Comparison of ENCODE assay signal across 8 cellular contexts in genomic region chr17:18039535-18040286, GRCh38. TPM values are rescaled to one million over a fixed set of nuclear protein-coding genes. Genes with fewer than 3 reads are reported as not detected.
DNase-seq lines count a peak whose midpoint lies in the region; ATAC-seq, FAIRE-seq and TF ChIP-seq lines count a peak whose summit lies in the region.

No MANE protein-coding gene starts in this region.

- peak; percentile 36 to 46 for DNase-seq in A549 (ENCODE audit: low read depth in 1 of 2, low spot score in 1 of 2)
- peak; percentile 30 for DNase-seq in RKO (ENCODE audit: low spot score)
- DNase-seq in dorsolateral prefrontal cortex, result peak in 2 of 10 donors; percentile 31 to 52
- DNase-seq in tibial artery, result peak in 1 of 2 donors; percentile 50
- no peak for DNase-seq in occipital lobe (lab: John Stamatoyannopoulos, UW)

- peak overlapping the region; percentile 89 for H3K4me2 ChIP-seq in A549

- POLR2A ChIA-PET in A549 (lab: Yijun Ruan, JAX), result interaction anchor here (1.1 kb wide), 1 partner anchor 204 kb away, joined by 4 read pairs; no protein-coding TSS in a partner anchor

- TF ChIP-seq EP300 in A549 (IDR thresholded peaks at IDR 0.05), result no peak

- peaks cover 31% of the 10 kb centered on the region for H3K4me1 ChIP-seq in A549
- H3K4me1 ChIP-seq in mesodermal cell (ENCODE audit: control insufficient read depth, insufficient read depth, low read length, poor library complexity, severe bottlenecking), result peaks cover 10% of the 10 kb centered on the region
- peaks cover 0 to 41% (median 31%) of the 10 kb centered on the region in 4 donors for H3K4me1 ChIP-seq in tibial artery

- FAIRE-seq in A549 (lab: Jason Lieb, UNC), result no peak

- TF ChIP-seq POLR2A in A549 (IDR thresholded peaks at IDR 0.05; ENCODE audit: low read length), result peak; percentile 14

- TF ChIP-seq CTCF in A549 (IDR thresholded peaks at IDR 0.05) (no peak), GM12875 (IDR thresholded peaks at IDR 0.05; ENCODE audit: borderline replicate concordance, insufficient read depth, low read depth, low read length) (no peak), dorsolateral prefrontal cortex (IDR thresholded peaks at IDR 0.05 in 54 of 56, conservative IDR thresholded peaks at IDR 0.05 in 2 of 56; ENCODE audit: low read depth in 1 of 56, partially characterized antibody in 56 of 56) (no peak), tibial artery (IDR thresholded peaks at IDR 0.05) (no peak)

- intact Hi-C loops in dorsolateral prefrontal cortex (cut with DNase I), result loop anchor here (1.0 to 10.0 kb wide), 5 partner anchors 48 to 685 kb away; partner anchors contain the start of genes DRC3 (in 1 of the 2), DRG2 (in 1 of the 2), RAI1 (in 1 of the 2) and TOM1L2 (in 1 of the 2)
- intact Hi-C loops in tibial artery (cut with DNase I; ENCODE audit: low total_unique reads), result loop anchor here (5.0 kb wide), 1 partner anchor 357 kb away; the partner anchor contains the start of gene RAI1

- no peak for TF ChIP-seq RAD21 in A549 (conservative IDR thresholded peaks at IDR 0.05 in 1 of 2, IDR thresholded peaks at IDR 0.05 in 1 of 2)

- ATAC-seq in A549, result peak; percentile 67 to 68
- peak; percentile 26 for ATAC-seq in HG02852 (IDR thresholded peaks at IDR 0.05; ENCODE audit: unreplicated experiment)

- no peaks in the 10 kb centered on the region for H3K9me3 ChIP-seq in A549
- H3K9me3 ChIP-seq in mesodermal cell (ENCODE audit: control insufficient read depth, low read length), result no peaks in the 10 kb centered on the region
- no peaks in the 10 kb centered on the region for H3K9me3 ChIP-seq in tibial artery

- WGBS in A549 (ENCODE audit: missing lambda C conversion rate), result 3% methylated on average over 35 of the region's 81 CpGs
- 1% methylated on average over 41 to 52 of the region's 81 CpGs for WGBS in mesodermal cell (ENCODE audit: insufficient coverage in 2 of 2), 2 experiments

- peak overlapping the region; percentile 80 to 92 for H3K27ac ChIP-seq in A549
- H3K27ac ChIP-seq in dorsolateral prefrontal cortex, result peak overlapping the region in 55 of 59 donors; percentile 49 to 93 (median 84)
- H3K27ac ChIP-seq in mesodermal cell (ENCODE audit: low read depth, low read length, severe bottlenecking), result no peak overlapping the region
- H3K27ac ChIP-seq in tibial artery, result peak overlapping the region; percentile 73 to 92

- H3K4me3 ChIP-seq in A549, result peak overlapping the region; percentile 68
- peak overlapping the region; percentile 93 for H3K4me3 ChIP-seq in GM12875 (ENCODE audit: low read depth, low read length)
- H3K4me3 ChIP-seq in dorsolateral prefrontal cortex, result peak overlapping the region; percentile 67 to 100 (median 94)
- peak overlapping the region; percentile 79 for H3K4me3 ChIP-seq in mesodermal cell (ENCODE audit: extremely low read depth, insufficient read depth, low read length, poor library complexity, severe bottlenecking)
- H3K4me3 ChIP-seq in tibial artery, result peak overlapping the region; percentile 85 to 97

- H3K27me3 ChIP-seq in dorsolateral prefrontal cortex (no peaks in the 10 kb centered on the region), tibial artery (no peaks in the 10 kb centered on the region)

- CTCF ChIA-PET in A549 (lab: Yijun Ruan, JAX), result interaction anchor here (1.2 kb wide), 1 partner anchor 9 kb away, joined by 3 read pairs; no protein-coding TSS in a partner anchor

- no peaks in the 10 kb centered on the region for H3K36me3 ChIP-seq in mesodermal cell (ENCODE audit: control insufficient read depth, insufficient read depth, low read length)
- no peaks in the 10 kb centered on the region for H3K36me3 ChIP-seq in tibial artery

TF ChIP-seq in A549, 52 proteins besides CTCF, POLR2A, EP300 and RAD21:
- no peak for TF ChIP-seq E2F6 (IDR thresholded peaks at IDR 0.05; ENCODE audit: borderline replicate concordance, low read depth)
- TF ChIP-seq RCOR1 (IDR thresholded peaks at IDR 0.05; ENCODE audit: low read depth, low read length), result no peak
- TF ChIP-seq PHF8 (IDR thresholded peaks at IDR 0.05; ENCODE audit: borderline replicate concordance, low read depth), result peak; percentile 67; the same call in 1 of the 2 replicates
- no peak for TF ChIP-seq BCL3 (IDR thresholded peaks at IDR 0.05)
TF ChIP-seq in A549: peak in this region for 1.

RNA-seq across cellular contexts. Expression of gene GID4, which starts 0.5 kb away (rescaled TPM):
- polyA plus RNA-seq in A549 (2011; rRNA removed) (11.2 and 11.9 TPM in 2 replicates), A549 (2017; fragmentation: RNase III; extraction: RNeasy Plus Mini Kit Qiagen cat#74134 plus additional on column Dnase treatment) (11.4 to 11.6 TPM (median 11.5 TPM) in 3 replicates)
- 5.4 and 6.3 TPM in 2 replicates for polyA plus RNA-seq in A549 (2012; cell fraction: cytosol; rRNA removed)
- 3.2 and 4.1 TPM in 2 replicates for polyA plus RNA-seq in A549 (2012; cell fraction: nucleus; rRNA removed)
- 17.4 and 20.3 TPM in 2 replicates for polyA minus RNA-seq in A549 (2011; rRNA and poly(A)+ RNA removed)
- total RNA-seq in dorsolateral prefrontal cortex (10 to 100 TPM; 10.2 to 20.5 (median 15.2) TPM), occipital lobe (9.0 TPM)
- polyA plus RNA-seq in mesodermal cell (2013, experiment 1 of 2), result 23.8 TPM
- polyA plus RNA-seq in mesodermal cell (2013, experiment 2 of 2), result 11.4 TPM

RNA-seq across cellular contexts. Expression of gene ATPAF2, which starts 0.7 kb away (rescaled TPM):
- polyA plus RNA-seq in A549 (2011; rRNA removed) (20.0 and 22.3 TPM in 2 replicates), A549 (2017; fragmentation: RNase III; extraction: RNeasy Plus Mini Kit Qiagen cat#74134 plus additional on column Dnase treatment) (20.7 to 21.4 TPM (median 21.3 TPM) in 3 replicates)
- polyA plus RNA-seq in A549 (2012; cell fraction: cytosol; rRNA removed), result 29.6 and 33.3 TPM in 2 replicates
- polyA plus RNA-seq in A549 (2012; cell fraction: nucleus; rRNA removed), result 55.7 and 61.1 TPM in 2 replicates
- 25.4 and 29.8 TPM in 2 replicates for polyA minus RNA-seq in A549 (2011; rRNA and poly(A)+ RNA removed)
- total RNA-seq in dorsolateral prefrontal cortex (10 to 100 TPM; 23.1 to 61.4 (median 36.3) TPM), occipital lobe (27.6 TPM)
- 23.8 TPM for polyA plus RNA-seq in mesodermal cell (2013, experiment 1 of 2)
- polyA plus RNA-seq in mesodermal cell (2013, experiment 2 of 2), result 22.6 TPM

RNA-seq across cellular contexts. Expression of gene DRG2, which starts 48.0 kb away (rescaled TPM):
- polyA plus RNA-seq in A549 (2011; rRNA removed) (41.9 and 44.6 TPM in 2 replicates), A549 (2017; fragmentation: RNase III; extraction: RNeasy Plus Mini Kit Qiagen cat#74134 plus additional on column Dnase treatment) (48.2 to 51.9 TPM (median 48.3 TPM) in 3 replicates)
- polyA plus RNA-seq in A549 (2012; cell fraction: cytosol; rRNA removed), result 49.7 and 55.9 TPM in 2 replicates
- polyA plus RNA-seq in A549 (2012; cell fraction: nucleus; rRNA removed), result 114 and 125 TPM in 2 replicates
- 73.2 and 77.2 TPM in 2 replicates for polyA minus RNA-seq in A549 (2011; rRNA and poly(A)+ RNA removed)
- total RNA-seq in dorsolateral prefrontal cortex (10 to 100 TPM; 27.0 to 50.8 (median 38.5) TPM), occipital lobe (14.3 TPM)
- 38.3 TPM for polyA plus RNA-seq in mesodermal cell (2013, experiment 1 of 2)
- polyA plus RNA-seq in mesodermal cell (2013, experiment 2 of 2), result 33.9 TPM
